In the genomic region with DNA sequence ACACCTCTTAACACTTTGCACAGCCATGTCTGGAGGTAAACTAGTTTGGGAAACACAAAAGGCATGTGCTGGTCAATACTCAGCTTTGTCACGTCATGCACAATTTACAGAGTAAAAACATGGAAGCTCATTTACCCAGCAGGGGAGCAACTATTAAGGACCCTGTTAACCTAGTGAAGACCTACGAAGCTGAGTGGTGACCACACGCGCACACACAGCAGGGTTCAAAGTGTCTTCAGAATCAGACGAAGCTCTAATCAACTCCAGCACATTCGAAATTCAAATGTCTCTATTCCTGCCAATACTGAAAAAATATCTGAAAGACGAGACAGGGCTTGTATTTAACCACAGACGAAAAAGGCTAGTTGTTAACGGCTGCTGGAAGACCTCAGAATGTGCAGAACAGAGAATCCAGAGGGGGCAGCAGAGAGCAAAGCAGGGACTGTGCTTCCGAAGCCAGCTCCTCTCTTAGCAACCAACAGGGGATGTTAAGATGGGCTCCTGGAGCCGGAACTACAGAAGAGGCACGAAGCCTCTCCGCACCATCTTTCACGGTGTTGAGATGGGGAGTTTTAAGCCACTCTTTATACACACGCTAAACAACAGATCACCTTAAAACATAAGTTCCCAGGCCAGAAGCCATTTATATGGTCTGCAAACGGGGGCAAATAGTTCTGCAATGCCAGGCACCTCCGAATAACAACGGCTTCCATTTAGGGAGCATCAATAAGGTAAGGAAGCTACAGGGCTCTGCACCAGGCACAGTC, we compare ENCODE assay signal across 8 cellular contexts. TPM values are rescaled to one million over a fixed set of nuclear protein-coding genes. Genes with fewer than 3 reads are reported as not detected.
DNase-seq lines count a peak whose midpoint lies in the region; ATAC-seq and TF ChIP-seq lines count a peak whose summit lies in the region.

No MANE protein-coding gene starts in this region.

- no peaks in the 10 kb centered on the region for H3K79me2 ChIP-seq in mesendoderm (ENCODE audit: control insufficient read depth, insufficient read depth, low read length)

- H3K27ac ChIP-seq in endodermal cell (ENCODE audit: low read depth, low read length) (no peak overlapping the region), mesendoderm (ENCODE audit: low read depth, low read length) (no peak overlapping the region)

- TF ChIP-seq CTCF in endodermal cell (conservative IDR thresholded peaks at IDR 0.05), result peak; percentile 93

- no peaks in the 10 kb centered on the region for H3K27me3 Mint-ChIP-seq in endodermal cell (ENCODE audit: insufficient read depth)

- H3K4me3 ChIP-seq in endodermal cell (ENCODE audit: low read length), result no peak overlapping the region
- H3K4me3 ChIP-seq in mesendoderm (ENCODE audit: low read length), result no peak overlapping the region

- no peak overlapping the region for H4K8ac ChIP-seq in mesendoderm (ENCODE audit: low read depth, low read length)

- DNase-seq in C1 segment of cervical spinal cord (lab: John Stamatoyannopoulos, UW) (peak in 13 of 14 donors; percentile 4 to 80 (median 52)), HT1080 (ENCODE audit: low read depth) (peak; percentile 73), NOMO-1 (lab: John Stamatoyannopoulos, UW; ENCODE audit: unreplicated experiment in 2 of 2) (peak; percentile 52 to 87), endodermal cell (peak; percentile 96), mesendoderm (peak; percentile 92)
- peak; percentile 26 to 54 (median 39) for DNase-seq in activated CD8-positive, alpha-beta memory T cell treated with anti-CD3 and anti-CD28 coated beads for 48 hours (ENCODE audit: low read depth in 2 of 3, low spot score in 2 of 3)
- peak; percentile 23 to 57 for DNase-seq in stimulated activated CD8-positive, alpha-beta memory T cell treated with anti-CD3 and anti-CD28 coated beads, Interleukin-15, amount 100 ng/mL, for 4 hours (ENCODE audit: low read depth in 2 of 2)

- H3K4me2 ChIP-seq in mesendoderm (ENCODE audit: low read length), result peak overlapping the region; percentile 39

- no peak overlapping the region for H3K56ac ChIP-seq in mesendoderm (ENCODE audit: low read length)

- H2BK5ac ChIP-seq in mesendoderm (ENCODE audit: low read length), result no peak overlapping the region

- H4K5ac ChIP-seq in mesendoderm (ENCODE audit: low read length), result no peak overlapping the region

- ATAC-seq in GM19463 (IDR thresholded peaks at IDR 0.05; ENCODE audit: unreplicated experiment), result peak; percentile 97

- WGBS in endodermal cell (ENCODE audit: insufficient coverage in 1 of 2, insufficient read length in 1 of 2), 2 experiments, result 43 to 51% methylated on average over 12 to 17 of the region's 18 CpGs
- WGBS in mesendoderm (ENCODE audit: extremely low coverage, insufficient coverage, low lambda C conversion rate), result no CpG with 5 or more reads among the region's 18 CpGs

- peak overlapping the region; percentile 32 for H3K27ac Mint-ChIP-seq in endodermal cell

- H2BK15ac ChIP-seq in mesendoderm (replicated peaks; ENCODE audit: low read depth), result no peak overlapping the region

- no peak overlapping the region for H3K4ac ChIP-seq in mesendoderm (ENCODE audit: low read depth, low read length)

- H3K4me1 Mint-ChIP-seq in endodermal cell, result peaks cover 30% of the 10 kb centered on the region

- H3K36me3 Mint-ChIP-seq in endodermal cell (ENCODE audit: low read depth), result peaks cover 3% of the 10 kb centered on the region

- no peak overlapping the region for H2AK5ac ChIP-seq in mesendoderm (ENCODE audit: low read length)

- H3K4me3 Mint-ChIP-seq in endodermal cell, result peak overlapping the region; percentile 11

- H3K23ac ChIP-seq in mesendoderm (ENCODE audit: low read length), result no peak overlapping the region

- no peaks in the 10 kb centered on the region for H3K9me3 Mint-ChIP-seq in endodermal cell

- no peaks in the 10 kb centered on the region for H3K79me1 ChIP-seq in mesendoderm (ENCODE audit: low read length)

- H3K9ac ChIP-seq in endodermal cell (ENCODE audit: extremely low read depth, low read length, poor library complexity, severe bottlenecking), result no peak overlapping the region
- no peak overlapping the region for H3K9ac ChIP-seq in mesendoderm (ENCODE audit: low read length)

- H3K18ac ChIP-seq in mesendoderm (ENCODE audit: low read length), result no peak overlapping the region

- no peak overlapping the region for H2BK120ac ChIP-seq in mesendoderm (ENCODE audit: low read depth, low read length)

- H3K4me1 ChIP-seq in endodermal cell (ENCODE audit: control insufficient read depth, insufficient read depth, low read length), result no peaks in the 10 kb centered on the region
- H3K4me1 ChIP-seq in mesendoderm (ENCODE audit: control insufficient read depth, low read depth, low read length), result peaks cover 3% of the 10 kb centered on the region

- no peaks in the 10 kb centered on the region for H3K27me3 ChIP-seq in endodermal cell (ENCODE audit: control insufficient read depth, insufficient read depth, low read length, poor library complexity, severe bottlenecking)
- no peaks in the 10 kb centered on the region for H3K27me3 ChIP-seq in mesendoderm (ENCODE audit: insufficient read depth, low read length, poor library complexity)

- H3K36me3 ChIP-seq in endodermal cell (ENCODE audit: control insufficient read depth, insufficient read depth, low read length) (no peaks in the 10 kb centered on the region), mesendoderm (ENCODE audit: control insufficient read depth, insufficient read depth, low read length) (no peaks in the 10 kb centered on the region)

- H3K9me3 ChIP-seq in endodermal cell (ENCODE audit: control insufficient read depth, low read length), result no peaks in the 10 kb centered on the region

RNA-seq across cellular contexts. Expression of gene CMTM4, which starts 45.7 kb away (rescaled TPM):
- 27.0 and 34.4 TPM in 2 replicates for total RNA-seq in HT1080 (2014; rRNA removed; shearing (Covaris generic))
- polyA plus RNA-seq in HT1080 (2015; cell fraction: cytosol; rRNA removed), result 22.7 and 30.2 TPM in 2 replicates
- polyA plus RNA-seq in HT1080 (2015; cell fraction: nucleus; rRNA removed), result 31.0 and 31.1 TPM in 2 replicates
- total RNA-seq in endodermal cell, result 10 to 100 TPM; 68.2 to 76.2 TPM
- 34.3 TPM for polyA plus RNA-seq in endodermal cell (2013, experiment 1 of 2)
- polyA plus RNA-seq in endodermal cell (2013, experiment 2 of 2), result 30.7 TPM
- 16.1 TPM for polyA plus RNA-seq in mesendoderm (2013, experiment 1 of 2)
- 16.3 TPM for polyA plus RNA-seq in mesendoderm (2013, experiment 2 of 2)

RNA-seq across cellular contexts. Expression of gene CMTM3, which starts 46.4 kb away (rescaled TPM):
- 24.0 and 40.9 TPM in 2 replicates for total RNA-seq in HT1080 (2014; rRNA removed; shearing (Covaris generic))
- 56.1 and 57.6 TPM in 2 replicates for polyA plus RNA-seq in HT1080 (2015; cell fraction: cytosol; rRNA removed)
- polyA plus RNA-seq in HT1080 (2015; cell fraction: nucleus; rRNA removed), result 23.2 and 25.7 TPM in 2 replicates
- 10 to 100 TPM; 44.2 to 48.5 TPM for total RNA-seq in endodermal cell
- polyA plus RNA-seq in endodermal cell (2013, experiment 1 of 2), result 66.9 TPM
- 60.5 TPM for polyA plus RNA-seq in endodermal cell (2013, experiment 2 of 2)
- 49.4 TPM for polyA plus RNA-seq in mesendoderm (2013, experiment 1 of 2)
- polyA plus RNA-seq in mesendoderm (2013, experiment 2 of 2), result 49.0 TPM

Comparison
In these comparisons a context has a peak if more than half of its experiments do, and no peak if none do; other contexts are left out.
1. DNase-seq: peak in every context shown above with its lines; median percentile 96 in endodermal cell; 92 in mesendoderm; 73 in HT1080; 70 in NOMO-1; 52 in C1 segment of cervical spinal cord; 40 in stimulated activated CD8-positive, alpha-beta memory T cell treated with anti-CD3 and anti-CD28 coated beads, Interleukin-15, amount 100 ng/mL, for 4 hours; 39 in activated CD8-positive, alpha-beta memory T cell treated with anti-CD3 and anti-CD28 coated beads for 48 hours.